ENCODE assay signal across 10 cellular contexts in genomic region chr6:113697642-113698410, GRCh38.
DNase-seq lines count a peak whose midpoint lies in the region; ATAC-seq and TF ChIP-seq lines count a peak whose summit lies in the region.
"Had no signal": no experiment of that assay in that cellular context is flagged by ENCODE, and none has a peak within 500 bp of the region (broad histone marks: within the 10 kb centered on the region; RNA-seq: fewer than 3 reads in every experiment).

No MANE protein-coding gene starts in this region.

- H3K36me3 ChIP-seq in heart left ventricle = no peaks in the 10 kb centered on the region

- H3K36me3 Mint-ChIP-seq in activated T-cell treated with anti-CD3 and anti-CD28 coated beads, Interleukin-2, amount 50 U/mL, for 72 hours (ENCODE audit: insufficient read depth in 2 of 2) = no peaks in the 10 kb centered on the region

- DNase-seq in AG09309 (ENCODE audit: low read depth) = peak; percentile 82
- peak; percentile 31 to 56 for DNase-seq in NCI-H526 (lab: John Stamatoyannopoulos, UW)
- DNase-seq in dedifferentiated amniotic fluid mesenchymal stem cell (ENCODE audit: extremely low spot score) = peak; percentile 78
- DNase-seq in right cardiac atrium = no peak
- DNase-seq in activated T-cell treated with anti-CD3 and anti-CD28 coated beads, Interleukin-2, amount 50 U/mL, for 72 hours = no peak
- no peak for DNase-seq in heart left ventricle
- no peak for DNase-seq in activated CD4-positive, CD25-positive, alpha-beta regulatory T cell treated with anti-CD3 and anti-CD28 coated beads, Interleukin-2, amount 50 U/mL, for 72 hours
- DNase-seq: caudate nucleus; CD4-positive, alpha-beta T cell had no signal

- no peak overlapping the region for H3K4me3 Mint-ChIP-seq in activated T-cell treated with anti-CD3 and anti-CD28 coated beads, Interleukin-2, amount 50 U/mL, for 72 hours
- H3K4me3 Mint-ChIP-seq: CD4-positive, alpha-beta T cell had no signal

- H3K27me3 ChIP-seq in right cardiac atrium (ENCODE audit: control insufficient read depth, insufficient read depth) (no peaks in the 10 kb centered on the region), heart left ventricle (no peaks in the 10 kb centered on the region)

- intact Hi-C loops in right cardiac atrium (cut with DNase I) (no loop called here), heart left ventricle (cut with DNase I) (no loop called here)

- no peak for TF ChIP-seq POLR2A in heart left ventricle (IDR thresholded peaks at IDR 0.05)

- H3K9me3 Mint-ChIP-seq in activated T-cell treated with anti-CD3 and anti-CD28 coated beads, Interleukin-2, amount 50 U/mL, for 72 hours = no peaks in the 10 kb centered on the region
- H3K9me3 Mint-ChIP-seq: CD4-positive, alpha-beta T cell had no signal

- peaks cover 11% of the 10 kb centered on the region for H3K27me3 Mint-ChIP-seq in activated T-cell treated with anti-CD3 and anti-CD28 coated beads, Interleukin-2, amount 50 U/mL, for 72 hours (ENCODE audit: low read depth)
- H3K27me3 Mint-ChIP-seq: CD4-positive, alpha-beta T cell had no signal

- H3K27ac Mint-ChIP-seq in activated T-cell treated with anti-CD3 and anti-CD28 coated beads, Interleukin-2, amount 50 U/mL, for 72 hours = no peak overlapping the region
- H3K27ac Mint-ChIP-seq: CD4-positive, alpha-beta T cell had no signal

- H3K27ac ChIP-seq in right cardiac atrium (ENCODE audit: low read length) = no peak overlapping the region
- H3K27ac ChIP-seq in heart left ventricle = no peak overlapping the region

- H3K9me3 ChIP-seq in right cardiac atrium (ENCODE audit: control insufficient read depth, low read length) (no peaks in the 10 kb centered on the region), heart left ventricle (no peaks in the 10 kb centered on the region)

- H3K4me1 ChIP-seq in right cardiac atrium (ENCODE audit: control insufficient read depth, insufficient read depth, low read length) (no peaks in the 10 kb centered on the region), heart left ventricle (peaks cover 0 to 26% (median 0%) of the 10 kb centered on the region in 12 donors)

- 88% methylated on average over 4 of the region's 4 CpGs for WGBS in right cardiac atrium
- WGBS in heart left ventricle, 4 donors = 89 to 96% (median 92%) methylated on average over 4 of the region's 4 CpGs

- ATAC-seq in GM21737 (IDR thresholded peaks at IDR 0.05; ENCODE audit: unreplicated experiment) = peak; percentile 64
- ATAC-seq in right cardiac atrium = no peak
- ATAC-seq in activated T-cell treated with anti-CD3 and anti-CD28 coated beads, Interleukin-2, amount 50 U/mL, for 72 hours (replicated peaks in 1 of 2) = no peak
- no peak for ATAC-seq in heart left ventricle

- no peaks in the 10 kb centered on the region for H3K4me1 Mint-ChIP-seq in activated T-cell treated with anti-CD3 and anti-CD28 coated beads, Interleukin-2, amount 50 U/mL, for 72 hours (ENCODE audit: low read depth)

- TF ChIP-seq CTCF in AG09309 (IDR thresholded peaks at IDR 0.05; ENCODE audit: control insufficient read depth, insufficient read depth, low read depth, low read length, missing control alignments) = no peak
- no peak for TF ChIP-seq CTCF in heart left ventricle (IDR thresholded peaks at IDR 0.05)

- H3K4me3 ChIP-seq in AG09309 (ENCODE audit: control insufficient read depth, low read depth, low read length) (no peak overlapping the region), right cardiac atrium (ENCODE audit: low read length) (no peak overlapping the region), heart left ventricle (no peak overlapping the region)

Comparison
In these comparisons a context has a peak if more than half of its experiments do, and no peak if none do; other contexts are left out.
1. DNase-seq: peak in AG09309 (single experiment), NCI-H526 (2 of 2) and dedifferentiated amniotic fluid mesenchymal stem cell (single experiment); none in right cardiac atrium (0 of 3), activated T-cell treated with anti-CD3 and anti-CD28 coated beads, Interleukin-2, amount 50 U/mL, for 72 hours (0 of 2), heart left ventricle (0 of 5) and activated CD4-positive, CD25-positive, alpha-beta regulatory T cell treated with anti-CD3 and anti-CD28 coated beads, Interleukin-2, amount 50 U/mL, for 72 hours (single experiment).